Comparison of ENCODE assay signal across 18 cellular contexts in genomic region chr2:217818293-217818850, GRCh38.
DNase-seq lines count a peak whose midpoint lies in the region; ATAC-seq and TF ChIP-seq lines count a peak whose summit lies in the region.
"Had no signal": no experiment of that assay in that cellular context is flagged by ENCODE, and none has a peak within 500 bp of the region (broad histone marks: within the 10 kb centered on the region; RNA-seq: fewer than 3 reads in every experiment).

No MANE protein-coding gene starts in this region.

- H3K4me3 ChIP-seq in heart left ventricle (no peak overlapping the region), right atrium auricular region (no peak overlapping the region), lower lobe of right lung (no peak overlapping the region), sigmoid colon (no peak overlapping the region), uterus (no peak overlapping the region)

- ATAC-seq in heart left ventricle (no peak), lower lobe of right lung (no peak), left colon (no peak), GM21367 (IDR thresholded peaks at IDR 0.05; ENCODE audit: unreplicated experiment) (no peak)

- DNase-seq in heart left ventricle = peak in 1 of 5 donors; percentile 55
- no peak for DNase-seq in right atrium auricular region (ENCODE audit: low spot score)
- peak; percentile 32 for DNase-seq in lower lobe of right lung
- DNase-seq in sigmoid colon = no peak
- no peak for DNase-seq in uterus
- DNase-seq in left colon = no peak
- DNase-seq in islet precursor cell = no peak
- DNase-seq: COR-L47, DMS153, EL, HFFc6, NCI-H1092, NCI-H2227 treated with DMSO at 0.1 percent for 48 hours, NCI-H526 had no signal

- TF ChIP-seq POLR2A in heart left ventricle (IDR thresholded peaks at IDR 0.05) = no peak
- no peak for TF ChIP-seq POLR2A in sigmoid colon (IDR thresholded peaks at IDR 0.05)
- no peak for TF ChIP-seq POLR2A in uterus (IDR thresholded peaks at IDR 0.05)

- WGBS in heart left ventricle, 4 donors = 67 to 85% (median 82%) methylated on average over 10 to 19 of the region's 19 CpGs
- WGBS in sigmoid colon, 2 donors = 91% methylated on average over 19 of the region's 19 CpGs

- H3K27me3 ChIP-seq in heart left ventricle (no peaks in the 10 kb centered on the region), right atrium auricular region (no peaks in the 10 kb centered on the region), lower lobe of right lung (ENCODE audit: low read depth) (no peaks in the 10 kb centered on the region), sigmoid colon (no peaks in the 10 kb centered on the region), uterus (no peaks in the 10 kb centered on the region)

- peaks cover 0 to 98% (median 89%) of the 10 kb centered on the region in 9 donors for H3K36me3 ChIP-seq in heart left ventricle
- peaks cover 91% of the 10 kb centered on the region for H3K36me3 ChIP-seq in right atrium auricular region
- peaks cover 100% of the 10 kb centered on the region for H3K36me3 ChIP-seq in lower lobe of right lung
- peaks cover 58 to 100% (median 84%) of the 10 kb centered on the region in 4 donors for H3K36me3 ChIP-seq in sigmoid colon
- H3K36me3 ChIP-seq in uterus = no peaks in the 10 kb centered on the region

- intact Hi-C loops in heart left ventricle (cut with DNase I) (no loop called here), lower lobe of right lung (cut with DNase I) (no loop called here), sigmoid colon (cut with DNase I) (no loop called here), uterus (cut with DNase I; ENCODE audit: low total_unique reads) (no loop called here), left colon (cut with DNase I, micrococcal nuclease) (no loop called here)

- H3K9me3 ChIP-seq in heart left ventricle (no peaks in the 10 kb centered on the region), right atrium auricular region (no peaks in the 10 kb centered on the region), lower lobe of right lung (no peaks in the 10 kb centered on the region), sigmoid colon (no peaks in the 10 kb centered on the region), uterus (no peaks in the 10 kb centered on the region)

- H3K4me1 ChIP-seq in heart left ventricle = peaks cover 7 to 100% (median 90%) of the 10 kb centered on the region in 12 donors
- peaks cover 0 to 79% of the 10 kb centered on the region in 2 donors for H3K4me1 ChIP-seq in right atrium auricular region
- peaks cover 71% of the 10 kb centered on the region for H3K4me1 ChIP-seq in lower lobe of right lung
- peaks cover 0 to 99% (median 83%) of the 10 kb centered on the region in 4 donors for H3K4me1 ChIP-seq in sigmoid colon
- peaks cover 20 to 22% of the 10 kb centered on the region in 2 donors for H3K4me1 ChIP-seq in uterus

- TF ChIP-seq EP300 in sigmoid colon (IDR thresholded peaks at IDR 0.05) = no peak

- H3K27ac ChIP-seq in heart left ventricle (peak overlapping the region in 9 of 12 donors; percentile 32 to 74 (median 69)), right atrium auricular region (peak overlapping the region in 1 of 2 donors; percentile 3), lower lobe of right lung (peak overlapping the region; percentile 24), sigmoid colon (peak overlapping the region; percentile 68 to 98 (median 91)), uterus (peak overlapping the region; percentile 73 to 85)
- H3K27ac ChIP-seq: C4-2B, HL-60, KMS-11 had no signal

- TF ChIP-seq CTCF in heart left ventricle (IDR thresholded peaks at IDR 0.05) = no peak
- TF ChIP-seq CTCF in right atrium auricular region (IDR thresholded peaks at IDR 0.05) = no peak
- TF ChIP-seq CTCF in lower lobe of right lung (IDR thresholded peaks at IDR 0.05) = no peak
- no peak for TF ChIP-seq CTCF in sigmoid colon (IDR thresholded peaks at IDR 0.05)
- no peak for TF ChIP-seq CTCF in uterus (IDR thresholded peaks at IDR 0.05)
